ENCODE assay signal across 31 cellular contexts in the genomic region with DNA sequence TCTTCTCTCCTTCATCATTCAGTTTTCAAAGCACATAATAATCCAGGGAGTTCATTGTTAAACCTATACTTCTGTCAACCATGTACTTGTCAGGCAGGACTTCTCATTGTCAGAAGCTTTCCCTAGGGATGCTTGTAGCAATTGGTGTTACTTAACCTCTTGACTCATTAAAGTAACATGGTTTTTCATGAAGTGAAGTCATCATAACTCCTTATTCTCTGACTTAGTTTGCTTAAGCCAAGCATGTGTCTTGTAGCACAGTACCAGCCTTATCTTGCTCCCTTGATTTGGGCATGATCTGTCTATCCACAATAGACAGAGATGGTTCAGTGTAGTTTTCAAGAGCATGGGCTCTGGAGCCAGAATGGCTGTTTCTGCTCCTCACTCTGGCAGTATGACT. TPM values are rescaled to one million over a fixed set of nuclear protein-coding genes. Genes with fewer than 3 reads are reported as not detected.
DNase-seq lines count a peak whose midpoint lies in the region; FAIRE-seq and TF ChIP-seq lines count a peak whose summit lies in the region.
"Had no signal": no experiment of that assay in that cellular context is flagged by ENCODE, and none has a peak within 500 bp of the region (broad histone marks: within the 10 kb centered on the region; RNA-seq: fewer than 3 reads in every experiment).

No MANE protein-coding gene starts in this region.

- no peak overlapping the region for H3K9ac ChIP-seq in mammary epithelial cell (ENCODE audit: insufficient read depth, low read length)

- intact Hi-C loops in activated CD4-positive, alpha-beta T cell treated with anti-CD3 and anti-CD28 coated beads, Interleukin-2, amount 10 ng/mL, durations not matched to agents 24 days and 14 days (cut with micrococcal nuclease): no loop called here
- intact Hi-C loops in mammary epithelial cell (cut with micrococcal nuclease): loop anchor here (10.0 kb wide), 1 partner anchor 403 kb away; the partner anchor contains the start of gene PPM1J

- H3K4me2 ChIP-seq in mammary epithelial cell (ENCODE audit: insufficient read depth, low read depth, low read length): no peak overlapping the region

- peaks cover 52% of the 10 kb centered on the region for H3K36me3 ChIP-seq in mammary epithelial cell (ENCODE audit: insufficient read depth, low read length)

- dilution Hi-C loops in mammary epithelial cell (cut with HindIII; ENCODE audit: low sequenced_read_pairs): loop anchor here (10.0 kb wide), 2 partner anchors 63 to 303 kb away; no protein-coding TSS in a partner anchor

- no peaks in the 10 kb centered on the region for H4K20me1 ChIP-seq in mammary epithelial cell (ENCODE audit: insufficient read depth, low read length)

- H3K27ac ChIP-seq in mammary epithelial cell (ENCODE audit: insufficient read depth, low read depth, low read length): no peak overlapping the region
- H3K27ac ChIP-seq: SJSA1 had no signal

- TF ChIP-seq CTCF in mammary epithelial cell (conservative IDR thresholded peaks at IDR 0.05 in 1 of 2, IDR thresholded peaks at IDR 0.05 in 1 of 2; ENCODE audit: extremely low read depth in 1 of 2, insufficient read depth in 1 of 2, low read depth in 1 of 2, low read length in 2 of 2) (no peak), fibroblast of mammary gland (conservative IDR thresholded peaks at IDR 0.05; ENCODE audit: control insufficient read depth, insufficient read depth, low read depth, low read length) (no peak)

- in situ Hi-C loops in mammary epithelial cell (cut with MboI; ENCODE audit: low sequenced_read_pairs in 2 of 2): no loop called here

- H3K4me3 Mint-ChIP-seq in activated CD4-positive, alpha-beta T cell treated with anti-CD3 and anti-CD28 coated beads, Interleukin-2, amount 10 ng/mL, durations not matched to agents 24 days and 14 days: no peak overlapping the region
- H3K4me3 Mint-ChIP-seq: CD14-positive monocyte; CD8-positive, alpha-beta memory T cell had no signal

- no peak for TF ChIP-seq POLR2A in GM12891 (IDR thresholded peaks at IDR 0.05; ENCODE audit: low read depth, low read length)

- FAIRE-seq in GM12891 (lab: Jason Lieb, UNC): no peak
- FAIRE-seq: GM12892, GM18507, HTR-8/SVneo had no signal

- peaks cover 63% of the 10 kb centered on the region for H3K36me3 Mint-ChIP-seq in activated CD4-positive, alpha-beta T cell treated with anti-CD3 and anti-CD28 coated beads, Interleukin-2, amount 10 ng/mL, durations not matched to agents 24 days and 14 days (ENCODE audit: low read depth)

- CTCF ChIA-PET in mammary epithelial cell (lab: Charles Lee; ENCODE audit: low non-redundant PET): no interaction called here

- no peak overlapping the region for H2AFZ ChIP-seq in mammary epithelial cell (ENCODE audit: low read depth, low read length)

- peaks cover 3% of the 10 kb centered on the region for H3K79me2 ChIP-seq in mammary epithelial cell (ENCODE audit: insufficient read depth, low read length)

- H3K4me3 ChIP-seq in mammary epithelial cell (replicated peaks in 1 of 3; ENCODE audit: insufficient read depth in 1 of 3, low read depth in 2 of 3, low read length in 3 of 3): no peak overlapping the region
- no peak overlapping the region for H3K4me3 ChIP-seq in fibroblast of mammary gland (ENCODE audit: control insufficient read depth, low read depth, low read length)
- H3K4me3 ChIP-seq: SJSA1 had no signal

- peaks cover 1% of the 10 kb centered on the region for H3K4me1 Mint-ChIP-seq in activated CD4-positive, alpha-beta T cell treated with anti-CD3 and anti-CD28 coated beads, Interleukin-2, amount 10 ng/mL, durations not matched to agents 24 days and 14 days
- H3K4me1 Mint-ChIP-seq: CD14-positive monocyte; CD8-positive, alpha-beta memory T cell had no signal

- no peaks in the 10 kb centered on the region for H3K9me3 Mint-ChIP-seq in activated CD4-positive, alpha-beta T cell treated with anti-CD3 and anti-CD28 coated beads, Interleukin-2, amount 10 ng/mL, durations not matched to agents 24 days and 14 days
- H3K9me3 Mint-ChIP-seq: CD14-positive monocyte; CD8-positive, alpha-beta memory T cell had no signal

- DNase-seq in activated CD4-positive, alpha-beta T cell treated with anti-CD3 and anti-CD28 coated beads, Interleukin-2, amount 10 ng/mL, durations not matched to agents 24 days and 14 days: no peak
- no peak for DNase-seq in activated CD4-positive, alpha-beta T cell treated with anti-CD3 and anti-CD28 coated beads, Interleukin-2, amount 50 U/mL, for 1 hour
- DNase-seq in mammary epithelial cell (peak; percentile 8), fibroblast of mammary gland (ENCODE audit: low read depth) (peak; percentile 57), stromal cell of bone marrow (ENCODE audit: low read depth) (peak; percentile 40), GM12891 (ENCODE audit: insufficient read length, low spot score) (no peak), DMS 273 treated with DMSO at 0.1 percent for 48 hours (lab: John Stamatoyannopoulos, UW) (no peak), T-helper 1 cell (no peak)
- DNase-seq: 8988T; ACHN; BE2C; CD8-positive, alpha-beta memory T cell; DMS79 treated with DMSO at 0.1 percent for 48 hours; GF-D8; KBM-7; MM.1S; NCI-H1048; NCI-H1417; NCI-H1694; NCI-H2029 treated with DMSO at 0.1 percent for 48 hours; NCI-H2171; NCI-H226; NCI-H510A; NCI-H69; Right ventricle myocardium superior; RPMI8226 had no signal

- H3K27me3 ChIP-seq in mammary epithelial cell (ENCODE audit: insufficient read depth, low read length): no peaks in the 10 kb centered on the region
- H3K27me3 ChIP-seq: BE2C, SJSA1 had no signal

- peak overlapping the region; percentile 5 for H3K27ac Mint-ChIP-seq in activated CD4-positive, alpha-beta T cell treated with anti-CD3 and anti-CD28 coated beads, Interleukin-2, amount 10 ng/mL, durations not matched to agents 24 days and 14 days
- H3K27ac Mint-ChIP-seq: CD14-positive monocyte had no signal

- no peaks in the 10 kb centered on the region for H3K9me3 ChIP-seq in mammary epithelial cell (replicated peaks; ENCODE audit: insufficient read depth, low read length)
- H3K9me3 ChIP-seq: BE2C, SJSA1 had no signal

- H3K27me3 Mint-ChIP-seq in activated CD4-positive, alpha-beta T cell treated with anti-CD3 and anti-CD28 coated beads, Interleukin-2, amount 10 ng/mL, durations not matched to agents 24 days and 14 days: no peaks in the 10 kb centered on the region
- H3K27me3 Mint-ChIP-seq: CD8-positive, alpha-beta memory T cell had no signal

- H3K4me1 ChIP-seq in mammary epithelial cell (ENCODE audit: insufficient read depth, low read length): no peaks in the 10 kb centered on the region
- H3K4me1 ChIP-seq: BE2C, SJSA1 had no signal

- BruUV-seq in mammary epithelial cell (replicated peaks; lab: Mats Ljungman, UMichigan): no TSS peak

TF ChIP-seq in GM12891, 5 proteins besides CTCF, POLR2A, EP300 and RAD21:
- TF ChIP-seq POU2F2 (IDR thresholded peaks at IDR 0.05; ENCODE audit: low read depth, low read length): no peak
- no peak for TF ChIP-seq POLR2AphosphoS5 (IDR thresholded peaks at IDR 0.05; ENCODE audit: low read depth, low read length)
- TF ChIP-seq SPI1 (IDR thresholded peaks at IDR 0.05; ENCODE audit: low read depth, low read length): no peak
- TF ChIP-seq TAF1 (IDR thresholded peaks at IDR 0.05; ENCODE audit: low read depth, low read length): no peak
- no peak for TF ChIP-seq PAX5 (IDR thresholded peaks at IDR 0.05; ENCODE audit: insufficient read depth, low read length, severe bottlenecking)

RNA-seq across cellular contexts. Expression of gene LRIG2, which starts 45.3 kb away (rescaled TPM):
- 11.8 and 12.7 TPM in 2 replicates for total RNA-seq in activated CD4-positive, alpha-beta T cell treated with anti-CD3 and anti-CD28 coated beads, Interleukin-2, amount 10 ng/mL, durations not matched to agents 24 days and 14 days
- 10 to 100 TPM; 11.6 to 17.3 TPM for total RNA-seq in mammary epithelial cell
- polyA plus RNA-seq in mammary epithelial cell: 4.6 TPM
- 7.1 TPM for polyA minus RNA-seq in mammary epithelial cell
- polyA plus RNA-seq in GM12891 (2012; ENCODE audit: low read depth, missing spikeins): 1.7 TPM

Comparison
In these comparisons a context has a peak if more than half of its experiments do, and no peak if none do; other contexts are left out.
1. DNase-seq: peak in mammary epithelial cell (single experiment), fibroblast of mammary gland (single experiment) and stromal cell of bone marrow (single experiment); none in activated CD4-positive, alpha-beta T cell treated with anti-CD3 and anti-CD28 coated beads, Interleukin-2, amount 10 ng/mL, durations not matched to agents 24 days and 14 days (single experiment), activated CD4-positive, alpha-beta T cell treated with anti-CD3 and anti-CD28 coated beads, Interleukin-2, amount 50 U/mL, for 1 hour (single experiment), GM12891 (single experiment), DMS 273 treated with DMSO at 0.1 percent for 48 hours (single experiment) and T-helper 1 cell (0 of 5).